Comparison of ENCODE assay signal across 1 cellular context in the genomic region with DNA sequence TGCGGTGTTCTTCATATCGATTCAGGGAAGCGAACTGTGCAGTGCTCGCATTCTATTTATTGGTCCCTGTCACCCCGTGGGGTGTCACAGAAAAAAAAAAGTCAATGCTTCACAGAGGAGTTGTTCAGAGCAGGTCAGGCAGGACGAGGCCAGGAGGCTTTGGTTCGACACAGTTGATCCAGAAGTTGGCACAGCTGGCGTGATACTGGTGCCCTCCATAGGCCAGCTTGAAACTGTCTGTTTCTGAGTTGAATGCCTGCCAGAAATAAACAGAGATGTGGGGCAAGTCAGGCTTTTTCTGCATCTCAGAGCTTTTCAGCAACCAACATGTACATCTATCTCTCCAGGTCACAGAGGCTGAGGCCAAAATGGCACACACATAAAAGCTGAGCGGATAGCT.
TF ChIP-seq lines count a peak whose summit lies in the region.

No MANE protein-coding gene starts in this region.

TF ChIP-seq in HepG2, 621 proteins besides CTCF, POLR2A, EP300 and RAD21:
- TF ChIP-seq NR2F1 (CRISPR knock-in tag; IDR thresholded peaks at IDR 0.05) (no peak), SP1 (IDR thresholded peaks at IDR 0.05) (no peak), SP1 (CRISPR knock-in tag; IDR thresholded peaks at IDR 0.05) (no peak), ELF1 (CRISPR knock-in tag; IDR thresholded peaks at IDR 0.05) (no peak), DR1 (CRISPR knock-in tag; IDR thresholded peaks at IDR 0.05) (no peak), ZNF577 (CRISPR knock-in tag; IDR thresholded peaks at IDR 0.05; ENCODE audit: borderline replicate concordance, low read depth) (no peak), KDM5A (IDR thresholded peaks at IDR 0.05; ENCODE audit: borderline replicate concordance, low read length) (no peak), ZNF792 (CRISPR knock-in tag; IDR thresholded peaks at IDR 0.05) (no peak), NCOA5 (CRISPR knock-in tag; IDR thresholded peaks at IDR 0.05) (no peak), ZNF430 (CRISPR knock-in tag; IDR thresholded peaks at IDR 0.05) (no peak), HNF4G (IDR thresholded peaks at IDR 0.05; ENCODE audit: borderline replicate concordance, low read depth, low read length) (no peak), HNF4G (CRISPR knock-in tag; IDR thresholded peaks at IDR 0.05; ENCODE audit: borderline replicate concordance, low read depth) (no peak), ZNF143 (CRISPR knock-in tag; IDR thresholded peaks at IDR 0.05) (no peak)
- TF ChIP-seq, protein P1, sequence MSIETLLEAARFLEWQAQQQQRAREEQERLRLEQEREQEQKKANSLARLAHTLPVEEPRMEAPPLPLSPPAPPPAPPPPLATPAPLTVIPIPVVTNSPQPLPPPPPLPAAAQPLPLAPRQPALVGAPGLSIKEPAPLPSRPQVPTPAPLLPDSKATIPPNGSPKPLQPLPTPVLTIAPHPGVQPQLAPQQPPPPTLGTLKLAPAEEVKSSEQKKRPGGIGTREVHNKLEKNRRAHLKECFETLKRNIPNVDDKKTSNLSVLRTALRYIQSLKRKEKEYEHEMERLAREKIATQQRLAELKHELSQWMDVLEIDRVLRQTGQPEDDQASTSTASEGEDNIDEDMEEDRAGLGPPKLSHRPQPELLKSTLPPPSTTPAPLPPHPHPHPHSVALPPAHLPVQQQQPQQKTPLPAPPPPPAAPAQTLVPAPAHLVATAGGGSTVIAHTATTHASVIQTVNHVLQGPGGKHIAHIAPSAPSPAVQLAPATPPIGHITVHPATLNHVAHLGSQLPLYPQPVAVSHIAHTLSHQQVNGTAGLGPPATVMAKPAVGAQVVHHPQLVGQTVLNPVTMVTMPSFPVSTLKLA (IDR thresholded peaks at IDR 0.05): no peak
- TF ChIP-seq, protein P2, sequence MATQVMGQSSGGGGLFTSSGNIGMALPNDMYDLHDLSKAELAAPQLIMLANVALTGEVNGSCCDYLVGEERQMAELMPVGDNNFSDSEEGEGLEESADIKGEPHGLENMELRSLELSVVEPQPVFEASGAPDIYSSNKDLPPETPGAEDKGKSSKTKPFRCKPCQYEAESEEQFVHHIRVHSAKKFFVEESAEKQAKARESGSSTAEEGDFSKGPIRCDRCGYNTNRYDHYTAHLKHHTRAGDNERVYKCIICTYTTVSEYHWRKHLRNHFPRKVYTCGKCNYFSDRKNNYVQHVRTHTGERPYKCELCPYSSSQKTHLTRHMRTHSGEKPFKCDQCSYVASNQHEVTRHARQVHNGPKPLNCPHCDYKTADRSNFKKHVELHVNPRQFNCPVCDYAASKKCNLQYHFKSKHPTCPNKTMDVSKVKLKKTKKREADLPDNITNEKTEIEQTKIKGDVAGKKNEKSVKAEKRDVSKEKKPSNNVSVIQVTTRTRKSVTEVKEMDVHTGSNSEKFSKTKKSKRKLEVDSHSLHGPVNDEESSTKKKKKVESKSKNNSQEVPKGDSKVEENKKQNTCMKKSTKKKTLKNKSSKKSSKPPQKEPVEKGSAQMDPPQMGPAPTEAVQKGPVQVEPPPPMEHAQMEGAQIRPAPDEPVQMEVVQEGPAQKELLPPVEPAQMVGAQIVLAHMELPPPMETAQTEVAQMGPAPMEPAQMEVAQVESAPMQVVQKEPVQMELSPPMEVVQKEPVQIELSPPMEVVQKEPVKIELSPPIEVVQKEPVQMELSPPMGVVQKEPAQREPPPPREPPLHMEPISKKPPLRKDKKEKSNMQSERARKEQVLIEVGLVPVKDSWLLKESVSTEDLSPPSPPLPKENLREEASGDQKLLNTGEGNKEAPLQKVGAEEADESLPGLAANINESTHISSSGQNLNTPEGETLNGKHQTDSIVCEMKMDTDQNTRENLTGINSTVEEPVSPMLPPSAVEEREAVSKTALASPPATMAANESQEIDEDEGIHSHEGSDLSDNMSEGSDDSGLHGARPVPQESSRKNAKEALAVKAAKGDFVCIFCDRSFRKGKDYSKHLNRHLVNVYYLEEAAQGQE (IDR thresholded peaks at IDR 0.05; ENCODE audit: borderline replicate concordance in 1 of 2, low read depth in 1 of 2, low read length in 2 of 2): no peak
- TF ChIP-seq, protein P3, sequence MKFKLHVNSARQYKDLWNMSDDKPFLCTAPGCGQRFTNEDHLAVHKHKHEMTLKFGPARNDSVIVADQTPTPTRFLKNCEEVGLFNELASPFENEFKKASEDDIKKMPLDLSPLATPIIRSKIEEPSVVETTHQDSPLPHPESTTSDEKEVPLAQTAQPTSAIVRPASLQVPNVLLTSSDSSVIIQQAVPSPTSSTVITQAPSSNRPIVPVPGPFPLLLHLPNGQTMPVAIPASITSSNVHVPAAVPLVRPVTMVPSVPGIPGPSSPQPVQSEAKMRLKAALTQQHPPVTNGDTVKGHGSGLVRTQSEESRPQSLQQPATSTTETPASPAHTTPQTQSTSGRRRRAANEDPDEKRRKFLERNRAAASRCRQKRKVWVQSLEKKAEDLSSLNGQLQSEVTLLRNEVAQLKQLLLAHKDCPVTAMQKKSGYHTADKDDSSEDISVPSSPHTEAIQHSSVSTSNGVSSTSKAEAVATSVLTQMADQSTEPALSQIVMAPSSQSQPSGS (CRISPR knock-in tag; IDR thresholded peaks at IDR 0.05): no peak
